14 cellular contexts compared by ENCODE assay signal in genomic region chr2:20186855-20187187, GRCh38. TPM values are rescaled to one million over a fixed set of nuclear protein-coding genes. Genes with fewer than 3 reads are reported as not detected.
DNase-seq lines count a peak whose midpoint lies in the region; ATAC-seq, FAIRE-seq and TF ChIP-seq lines count a peak whose summit lies in the region.
"Had no signal": no experiment of that assay in that cellular context is flagged by ENCODE, and none has a peak within 500 bp of the region (broad histone marks: within the 10 kb centered on the region; RNA-seq: fewer than 3 reads in every experiment).

No MANE protein-coding gene starts in this region.

- H3K36me3 Mint-ChIP-seq in progenitor cell of endocrine pancreas (ENCODE audit: insufficient read depth), result no peaks in the 10 kb centered on the region
- H3K36me3 Mint-ChIP-seq: activated naive CD4-positive, alpha-beta T cell treated with anti-CD3 and anti-CD28 coated beads, Interleukin-2, amount 50 U/mL, for 72 hours had no signal

- peak; percentile 6 for DNase-seq in CD1c-positive myeloid dendritic cell (ENCODE audit: extremely low spot score)
- DNase-seq in PC-9, result no peak
- no peak for DNase-seq in HepG2 (ENCODE audit: low spot score)
- DNase-seq in progenitor cell of endocrine pancreas (ENCODE audit: low spot score, unreplicated experiment), result no peak
- no peak for DNase-seq in suprapubic skin (ENCODE audit: low spot score in 2 of 2)
- no peak for DNase-seq in breast epithelium (ENCODE audit: low spot score in 2 of 2)
- DNase-seq in thyroid gland, result no peak
- DNase-seq: activated CD4-positive, CD25-positive, alpha-beta regulatory T cell treated with anti-CD3 and anti-CD28 coated beads, Interleukin-2, amount 50 U/mL, for 72 hours; activated T-cell treated with anti-CD3 and anti-CD28 coated beads, Interleukin-2, amount 50 U/mL, for 72 hours; MM.1S; NCI-H774; stimulated activated CD4-positive, alpha-beta T cell treated with anti-CD3 and anti-CD28 coated beads, Interleukin-4, amount 100 ng/mL, for 4 hours had no signal

- POLR2A ChIA-PET in PC-9 (lab: Charles Lee; ENCODE audit: unreplicated experiment) (interaction anchor here (0.6 kb wide), 1 partner anchor 19 kb away, joined by 5 read pairs; no protein-coding TSS in a partner anchor), HepG2 (lab: Yijun Ruan, JAX) (interaction anchor here (1.0 to 6.0 kb wide), 7 partner anchors 9 to 181 kb away, joined by 3 to 73 read pairs (median 4); partner anchors contain the start of gene SDC1)

- peak overlapping the region; percentile 62 for H3K9ac ChIP-seq in HepG2 (ENCODE audit: insufficient read depth, low read depth, low read length)

- TSS peak; percentile 56 for BruUV-seq in PC-9 (replicated peaks; lab: Mats Ljungman, UMichigan)
- TSS peak; percentile 90 for BruUV-seq in HepG2 (replicated peaks; lab: Mats Ljungman, UMichigan)

- H3K4me1 ChIP-seq in PC-9 (replicated peaks; ENCODE audit: insufficient read depth), result peaks cover 59% of the 10 kb centered on the region
- H3K4me1 ChIP-seq in HepG2 (ENCODE audit: insufficient read depth, low read length), result peaks cover 99% of the 10 kb centered on the region
- H3K4me1 ChIP-seq in suprapubic skin, result peaks cover 53% of the 10 kb centered on the region
- H3K4me1 ChIP-seq in breast epithelium, result peaks cover 0 to 4% of the 10 kb centered on the region in 2 donors
- peaks cover 25 to 52% of the 10 kb centered on the region in 2 donors for H3K4me1 ChIP-seq in thyroid gland

- H4K20me1 ChIP-seq in PC-9 (ENCODE audit: insufficient read depth) (no peaks in the 10 kb centered on the region), HepG2 (ENCODE audit: insufficient read depth, low read length) (no peaks in the 10 kb centered on the region)

- H3K4me3 Mint-ChIP-seq in progenitor cell of endocrine pancreas (ENCODE audit: low read depth), result no peak overlapping the region
- H3K4me3 Mint-ChIP-seq: activated T-cell treated with anti-CD3 and anti-CD28 coated beads, Interleukin-2, amount 50 U/mL, for 72 hours had no signal

- WGBS in HepG2 (ENCODE audit: low lambda C conversion rate), result 62% methylated on average over 4 of the region's 4 CpGs
- 79% methylated on average over 3 of the region's 4 CpGs for WGBS in suprapubic skin
- 77 to 100% methylated on average over 4 of the region's 4 CpGs for WGBS in thyroid gland, 2 donors

- H3K36me3 ChIP-seq in PC-9 (ENCODE audit: low read depth), result no peaks in the 10 kb centered on the region
- no peaks in the 10 kb centered on the region for H3K36me3 ChIP-seq in HepG2 (replicated peaks in 1 of 2; ENCODE audit: control insufficient read depth in 1 of 2, insufficient read depth in 2 of 2, low read length in 2 of 2)
- H3K36me3 ChIP-seq in suprapubic skin, result no peaks in the 10 kb centered on the region
- H3K36me3 ChIP-seq in breast epithelium, result no peaks in the 10 kb centered on the region
- no peaks in the 10 kb centered on the region for H3K36me3 ChIP-seq in thyroid gland

- H3K9me3 ChIP-seq in PC-9 (ENCODE audit: insufficient read depth, low read depth) (no peaks in the 10 kb centered on the region), HepG2 (ENCODE audit: low read length) (no peaks in the 10 kb centered on the region), suprapubic skin (no peaks in the 10 kb centered on the region), breast epithelium (no peaks in the 10 kb centered on the region), thyroid gland (no peaks in the 10 kb centered on the region)

- H3K4me3 ChIP-seq in PC-9, result peak overlapping the region; percentile 54; the same call in 1 of the 2 replicates
- peak overlapping the region in 2 of 3 experiments; percentile 41 to 67; a peak in 3 of 6 replicates for H3K4me3 ChIP-seq in HepG2 (replicated peaks in 1 of 3; ENCODE audit: insufficient read depth in 1 of 3, low read depth in 2 of 3, low read length in 3 of 3)
- no peak overlapping the region for H3K4me3 ChIP-seq in suprapubic skin
- H3K4me3 ChIP-seq in breast epithelium, result no peak overlapping the region
- no peak overlapping the region for H3K4me3 ChIP-seq in thyroid gland (replicated peaks in 1 of 3)

- H3K9me2 ChIP-seq in PC-9 (ENCODE audit: insufficient read depth), result no peaks in the 10 kb centered on the region

- no peaks in the 10 kb centered on the region for H3K27me3 Mint-ChIP-seq in progenitor cell of endocrine pancreas

- CTCF ChIA-PET in PC-9 (lab: Charles Lee), result no interaction called here
- CTCF ChIA-PET in HepG2 (lab: Yijun Ruan, JAX; ENCODE audit: low intra/inter-chr PET ratio, low total read pairs), result no interaction called here

- H3K27ac Mint-ChIP-seq in progenitor cell of endocrine pancreas, result peak overlapping the region; percentile 96
- H3K27ac Mint-ChIP-seq: activated T-cell treated with anti-CD3 and anti-CD28 coated beads, Interleukin-2, amount 50 U/mL, for 72 hours had no signal

- H3K79me2 ChIP-seq in PC-9 (ENCODE audit: low read depth), result no peaks in the 10 kb centered on the region
- no peaks in the 10 kb centered on the region for H3K79me2 ChIP-seq in HepG2 (ENCODE audit: insufficient read depth, low read length)

- TF ChIP-seq CTCF in PC-9 (conservative IDR thresholded peaks at IDR 0.05), result no peak
- TF ChIP-seq CTCF in HepG2 (CRISPR knock-in tag; IDR thresholded peaks at IDR 0.05), result no peak; the same call in 1 of the 2 replicates
- TF ChIP-seq CTCF in progenitor cell of endocrine pancreas (IDR thresholded peaks at IDR 0.05; ENCODE audit: unreplicated experiment), result no peak
- TF ChIP-seq CTCF in suprapubic skin (IDR thresholded peaks at IDR 0.05), result no peak
- no peak for TF ChIP-seq CTCF in breast epithelium (IDR thresholded peaks at IDR 0.05)
- TF ChIP-seq CTCF in thyroid gland (IDR thresholded peaks at IDR 0.05), result no peak

- H3K4me2 ChIP-seq in PC-9 (peak overlapping the region; percentile 82), HepG2 (ENCODE audit: low read depth, low read length) (peak overlapping the region; percentile 82)

- no peak for TF ChIP-seq EP300 in HepG2 (IDR thresholded peaks at IDR 0.05; ENCODE audit: low read depth in 2 of 2, low read length in 2 of 2)
- TF ChIP-seq EP300 in HepG2 (CRISPR knock-in tag; IDR thresholded peaks at IDR 0.05; ENCODE audit: borderline replicate concordance), result no peak
- no peak for TF ChIP-seq EP300 in suprapubic skin (IDR thresholded peaks at IDR 0.05)

- peaks cover 31% of the 10 kb centered on the region for H3F3A ChIP-seq in PC-9 (ENCODE audit: insufficient read depth, low read depth)

- no peaks in the 10 kb centered on the region for H3K9me3 Mint-ChIP-seq in progenitor cell of endocrine pancreas (ENCODE audit: low read depth)
- H3K9me3 Mint-ChIP-seq: activated naive CD4-positive, alpha-beta T cell treated with anti-CD3 and anti-CD28 coated beads, Interleukin-2, amount 50 U/mL, for 72 hours; activated T-cell treated with anti-CD3 and anti-CD28 coated beads, Interleukin-2, amount 50 U/mL, for 72 hours had no signal

- TF ChIP-seq POLR2A in HepG2 (IDR thresholded peaks at IDR 0.05; ENCODE audit: insufficient read depth in 1 of 2, low read depth in 2 of 2, low read length in 2 of 2) (no peak), suprapubic skin (IDR thresholded peaks at IDR 0.05) (no peak), breast epithelium (IDR thresholded peaks at IDR 0.05) (no peak), thyroid gland (IDR thresholded peaks at IDR 0.05) (no peak)

- no peak for TF ChIP-seq RAD21 in HepG2 (CRISPR knock-in tag; IDR thresholded peaks at IDR 0.05)

- FAIRE-seq in HepG2 (lab: Jason Lieb, UNC), result no peak

- peaks cover 49% of the 10 kb centered on the region for H3K4me1 Mint-ChIP-seq in progenitor cell of endocrine pancreas (ENCODE audit: low read depth)

- H3K27me3 ChIP-seq in PC-9 (ENCODE audit: insufficient read depth, low read depth), result no peaks in the 10 kb centered on the region
- no peaks in the 10 kb centered on the region for H3K27me3 ChIP-seq in HepG2 (ENCODE audit: control insufficient read depth in 1 of 2, insufficient read depth in 2 of 2, low read length in 2 of 2)
- no peaks in the 10 kb centered on the region for H3K27me3 ChIP-seq in suprapubic skin
- H3K27me3 ChIP-seq in breast epithelium, result no peaks in the 10 kb centered on the region
- no peaks in the 10 kb centered on the region for H3K27me3 ChIP-seq in thyroid gland

- in situ Hi-C loops in HepG2 (cut with HindIII; ENCODE audit: extremely low pct_ligation_motif_present, low pct_unique_long_range_greater_than_20kb), result loop anchor here (5.0 kb wide), 1 partner anchor 35 kb away; no protein-coding TSS in a partner anchor

- H3K27ac ChIP-seq in PC-9, result peak overlapping the region; percentile 92
- peak overlapping the region; percentile 52 for H3K27ac ChIP-seq in HepG2 (ENCODE audit: extremely low read length, insufficient read depth, low read length)
- no peak overlapping the region for H3K27ac ChIP-seq in suprapubic skin
- no peak overlapping the region for H3K27ac ChIP-seq in breast epithelium
- H3K27ac ChIP-seq in thyroid gland, result no peak overlapping the region

- H2AFZ ChIP-seq in PC-9 (peak overlapping the region; percentile 94), HepG2 (ENCODE audit: low read length) (peak overlapping the region; percentile 36)

- intact Hi-C loops in PC-9 (cut with micrococcal nuclease; ENCODE audit: unreplicated experiment), result no loop called here
- intact Hi-C loops in HepG2 (cut with micrococcal nuclease; ENCODE audit: unreplicated experiment), result no loop called here
- intact Hi-C loops in breast epithelium (cut with DNase I; ENCODE audit: low total_unique reads), result loop anchor here (5.0 kb wide), 1 partner anchor 890 kb away; no protein-coding TSS in a partner anchor
- intact Hi-C loops in thyroid gland (cut with DNase I), result no loop called here

- ATAC-seq in HepG2 (no peak), GM21367 (IDR thresholded peaks at IDR 0.05; ENCODE audit: unreplicated experiment) (no peak)
- ATAC-seq: activated T-cell treated with anti-CD3 and anti-CD28 coated beads, Interleukin-2, amount 50 U/mL, for 72 hours had no signal

RNA-seq across cellular contexts. Expression of gene SDC1, which starts 38.1 kb away (rescaled TPM):
- total RNA-seq in PC-9 (2021) (114 and 128 TPM in 2 replicates), HepG2 (2016; rRNA removed; fragmentation: Illumina TruSeq; extraction: Trizol) (47.5 and 119 TPM in 2 replicates), progenitor cell of endocrine pancreas (35.1 and 38.7 TPM in 2 replicates), suprapubic skin (100 to 1,000 TPM; 258 to 892 (median 636) TPM), breast epithelium (10 to 100 TPM in 2 of 3 donors, 1 to 10 TPM in 1; 2.6 to 51.8 (median 38.7) TPM), thyroid gland (10 to 100 TPM; 21.9 to 28.0 (median 24.7) TPM)
- 9.3 and 11.1 TPM in 2 replicates for total RNA-seq in HepG2 (2016; cell fraction: cytosol; rRNA removed; fragmentation: Illumina TruSeq; extraction: Trizol; ENCODE audit: low read depth)
- 45.4 and 119 TPM in 2 replicates for total RNA-seq in HepG2 (2016; cell fraction: insoluble cytoplasmic fraction; rRNA removed; fragmentation: Illumina TruSeq; extraction: Trizol)
- 27.4 and 30.5 TPM in 2 replicates for total RNA-seq in HepG2 (2016; cell fraction: membrane; rRNA removed; fragmentation: Illumina TruSeq; extraction: Trizol)
- total RNA-seq in HepG2 (2016; cell fraction: nucleus; rRNA removed; fragmentation: Illumina TruSeq; extraction: Trizol), result 90.3 and 111 TPM in 2 replicates
- 108 and 113 TPM in 2 replicates for polyA plus RNA-seq in HepG2 (2011; rRNA removed)
- 78.7 and 130 TPM in 2 replicates for polyA plus RNA-seq in HepG2 (2011; cell fraction: cytosol; rRNA removed)
- polyA plus RNA-seq in HepG2 (2011; cell fraction: nucleus; rRNA removed), result 66.7 and 76.2 TPM in 2 replicates
- polyA plus RNA-seq in HepG2 (2012), result 44.8 and 48.6 TPM in 2 replicates
- 8.7 TPM in 2 replicates for polyA plus RNA-seq in HepG2 (2016; cell fraction: cytosol; fragmentation: Illumina TruSeq; extraction: Trizol; ENCODE audit: low read depth)
- 49.7 and 54.3 TPM in 2 replicates for polyA plus RNA-seq in HepG2 (2016; cell fraction: insoluble cytoplasmic fraction; fragmentation: Illumina TruSeq; extraction: Trizol; ENCODE audit: low read depth)
- 17.8 and 18.0 TPM in 2 replicates for polyA plus RNA-seq in HepG2 (2016; cell fraction: membrane; fragmentation: Illumina TruSeq; extraction: Trizol; ENCODE audit: low read depth)
- polyA plus RNA-seq in HepG2 (2016; cell fraction: nucleus; fragmentation: Illumina TruSeq; extraction: Trizol; ENCODE audit: insufficient read depth, low read depth), result 156 and 173 TPM in 2 replicates
- polyA minus RNA-seq in HepG2 (2011; rRNA and poly(A)+ RNA removed; ENCODE audit: low replicate concordance), result 13.0 and 159 TPM in 2 replicates
- 69.2 and 73.2 TPM in 2 replicates for polyA minus RNA-seq in HepG2 (2011; cell fraction: cytosol; rRNA and poly(A)+ RNA removed)
- polyA minus RNA-seq in HepG2 (2011; cell fraction: nucleus; rRNA and poly(A)+ RNA removed), result 14.8 and 16.3 TPM in 2 replicates

Comparison
In these comparisons a context has a peak if more than half of its experiments do, and no peak if none do; other contexts are left out.
1. H3K27ac ChIP-seq: peak in PC-9 (single experiment) and HepG2 (single experiment); none in suprapubic skin (single experiment), breast epithelium (0 of 2) and thyroid gland (0 of 3).
2. H3K4me3 ChIP-seq: peak in PC-9 (single experiment) and HepG2 (2 of 3); none in suprapubic skin (single experiment), breast epithelium (0 of 3) and thyroid gland (0 of 3).